15 cellular contexts compared by ENCODE assay signal in the genomic region with DNA sequence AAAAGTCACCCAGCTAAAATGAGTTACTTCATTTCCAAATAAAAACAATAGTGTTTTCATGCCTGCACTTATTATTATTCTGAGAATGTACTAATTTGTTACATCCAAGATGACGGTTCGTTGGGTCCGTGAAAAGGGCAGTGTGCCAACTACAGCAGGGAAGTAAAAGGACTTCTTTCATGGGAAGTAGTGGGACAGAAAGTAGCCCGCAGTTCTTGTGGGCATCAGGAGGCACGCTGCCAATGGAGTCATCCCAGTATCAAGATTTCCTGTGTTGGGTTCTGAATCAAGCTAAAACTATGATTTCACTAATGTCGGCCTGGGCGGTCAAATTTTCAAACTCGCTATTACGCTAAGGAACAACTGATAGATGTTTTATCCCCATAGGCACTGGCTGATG.
A peak's percentile ranks its signal among the peaks of the same experiment; 100 is the strongest.
DNase-seq lines count a peak whose midpoint lies in the region; ATAC-seq and TF ChIP-seq lines count a peak whose summit lies in the region.
"Had no signal": no experiment of that assay in that cellular context is flagged by ENCODE, and none has a peak within 500 bp of the region (broad histone marks: within the 10 kb centered on the region; RNA-seq: fewer than 3 reads in every experiment).

No MANE protein-coding gene starts in this region.

- no peak for ATAC-seq in upper lobe of right lung
- ATAC-seq: left colon had no signal

- H3K9me3 ChIP-seq in sigmoid colon = no peaks in the 10 kb centered on the region
- no peaks in the 10 kb centered on the region for H3K9me3 ChIP-seq in upper lobe of right lung
- H3K9me3 ChIP-seq: thoracic aorta had no signal

- H3K4me3 ChIP-seq in sigmoid colon (no peak overlapping the region), upper lobe of right lung (no peak overlapping the region)
- H3K4me3 ChIP-seq: thoracic aorta had no signal

- no peaks in the 10 kb centered on the region for H3K4me1 ChIP-seq in sigmoid colon
- H3K4me1 ChIP-seq in upper lobe of right lung = no peaks in the 10 kb centered on the region

- H3K36me3 ChIP-seq in sigmoid colon = no peaks in the 10 kb centered on the region
- no peaks in the 10 kb centered on the region for H3K36me3 ChIP-seq in upper lobe of right lung
- H3K36me3 ChIP-seq: thoracic aorta had no signal

- WGBS in sigmoid colon, 2 donors = 86 to 92% methylated on average over 9 of the region's 9 CpGs

- TF ChIP-seq POLR2A in sigmoid colon (IDR thresholded peaks at IDR 0.05) = no peak

- TF ChIP-seq CTCF in sigmoid colon (IDR thresholded peaks at IDR 0.05) (no peak), upper lobe of right lung (IDR thresholded peaks at IDR 0.05) (no peak)

- DNase-seq in LHCN-M2 (ENCODE audit: low read depth) = peak; percentile 0
- DNase-seq in anterior cingulate cortex (lab: John Stamatoyannopoulos, UW) = peak in 57 of 58 donors; percentile 19 to 98 (median 82)
- peak; percentile 99 for DNase-seq in globus pallidus (ENCODE audit: low spot score)
- peak; percentile 66 for DNase-seq in sigmoid colon
- DNase-seq in NOMO-1 treated with dmso at 0.1 percent for 144 hours (lab: John Stamatoyannopoulos, UW; ENCODE audit: unreplicated experiment) = no peak
- no peak for DNase-seq in hepatic stellate cell (ENCODE audit: low spot score)
- DNase-seq in upper lobe of right lung = no peak
- DNase-seq: activated CD4-positive, alpha-beta T cell treated with anti-CD3 and anti-CD28 coated beads, Interleukin-2, amount 50 U/mL, for 4 hours; activated naive CD4-positive, alpha-beta T cell treated with anti-CD3 and anti-CD28 coated beads for 36 hours; effector CD4-positive, alpha-beta T cell; left colon; NCI-H1048; NCI-H82; stimulated activated CD4-positive, alpha-beta T cell treated with anti-CD3 and anti-CD28 coated beads, Interleukin-4, amount 100 ng/mL, for 24 hours had no signal

- no peak for TF ChIP-seq EP300 in sigmoid colon (IDR thresholded peaks at IDR 0.05)

- intact Hi-C loops in sigmoid colon (cut with DNase I) (no loop called here), upper lobe of right lung (cut with DNase I) (no loop called here)

- H3K27me3 ChIP-seq in sigmoid colon (no peaks in the 10 kb centered on the region), upper lobe of right lung (no peaks in the 10 kb centered on the region)

- no peak overlapping the region for H3K27ac ChIP-seq in sigmoid colon
- no peak overlapping the region for H3K27ac ChIP-seq in upper lobe of right lung
- H3K27ac ChIP-seq: thoracic aorta had no signal

Comparison
In these comparisons a context has a peak if more than half of its experiments do, and no peak if none do; other contexts are left out.
1. DNase-seq: peak in LHCN-M2 (single experiment), anterior cingulate cortex (57 of 58), globus pallidus (single experiment) and sigmoid colon (single experiment); none in NOMO-1 treated with dmso at 0.1 percent for 144 hours (single experiment), hepatic stellate cell (single experiment) and upper lobe of right lung (single experiment).